ENCODE assay signal across 10 cellular contexts in genomic region chr6:111536888-111537287, GRCh38. TPM values are rescaled to one million over a fixed set of nuclear protein-coding genes. Genes with fewer than 3 reads are reported as not detected.
DNase-seq lines count a peak whose midpoint lies in the region; ATAC-seq lines count a peak whose summit lies in the region.
"Had no signal": no experiment of that assay in that cellular context is flagged by ENCODE, and none has a peak within 500 bp of the region (broad histone marks: within the 10 kb centered on the region; RNA-seq: fewer than 3 reads in every experiment).

No MANE protein-coding gene starts in this region.

- H3K27ac ChIP-seq in right cardiac atrium (ENCODE audit: low read length) (peak overlapping the region; percentile 52), mesendoderm (ENCODE audit: low read depth, low read length) (no peak overlapping the region)

- H2BK15ac ChIP-seq in mesendoderm (replicated peaks; ENCODE audit: low read depth), result no peak overlapping the region

- no peak overlapping the region for H2BK120ac ChIP-seq in mesendoderm (ENCODE audit: low read depth, low read length)

- no peaks in the 10 kb centered on the region for H3K79me2 ChIP-seq in mesendoderm (ENCODE audit: control insufficient read depth, insufficient read depth, low read length)

- no peak overlapping the region for H3K4me2 ChIP-seq in mesendoderm (ENCODE audit: low read length)

- peaks cover 10% of the 10 kb centered on the region for H3K4me1 ChIP-seq in right cardiac atrium (ENCODE audit: control insufficient read depth, insufficient read depth, low read length)
- peaks cover 12% of the 10 kb centered on the region for H3K4me1 ChIP-seq in mesendoderm (ENCODE audit: control insufficient read depth, low read depth, low read length)

- H3K56ac ChIP-seq in mesendoderm (ENCODE audit: low read length), result no peak overlapping the region

- no peak overlapping the region for H4K8ac ChIP-seq in mesendoderm (ENCODE audit: low read depth, low read length)

- no peak overlapping the region for H2BK5ac ChIP-seq in mesendoderm (ENCODE audit: low read length)

- H2AK5ac ChIP-seq in mesendoderm (ENCODE audit: low read length), result no peak overlapping the region

- no peak overlapping the region for H4K5ac ChIP-seq in mesendoderm (ENCODE audit: low read length)

- 44% methylated on average over 3 of the region's 3 CpGs for WGBS in right cardiac atrium
- WGBS in mesendoderm (ENCODE audit: extremely low coverage, insufficient coverage, low lambda C conversion rate), result no CpG with 5 or more reads among the region's 3 CpGs

- no peak overlapping the region for H3K18ac ChIP-seq in mesendoderm (ENCODE audit: low read length)

- peaks cover 2% of the 10 kb centered on the region for H3K79me1 ChIP-seq in mesendoderm (ENCODE audit: low read length)

- H3K9me3 ChIP-seq in right cardiac atrium (ENCODE audit: control insufficient read depth, low read length), result no peaks in the 10 kb centered on the region

- H3K4me3 ChIP-seq in right cardiac atrium (ENCODE audit: low read length) (no peak overlapping the region), mesendoderm (ENCODE audit: low read length) (no peak overlapping the region)

- intact Hi-C loops in right cardiac atrium (cut with DNase I), result no loop called here

- H3K27me3 ChIP-seq in right cardiac atrium (ENCODE audit: control insufficient read depth, insufficient read depth) (no peaks in the 10 kb centered on the region), mesendoderm (ENCODE audit: insufficient read depth, low read length, poor library complexity) (no peaks in the 10 kb centered on the region)

- ATAC-seq in GM21723 (IDR thresholded peaks at IDR 0.05; ENCODE audit: unreplicated experiment) (peak; percentile 63), right cardiac atrium (peak; percentile 61 to 80)

- no peak overlapping the region for H3K4ac ChIP-seq in mesendoderm (ENCODE audit: low read depth, low read length)

- H3K9ac ChIP-seq in mesendoderm (ENCODE audit: low read length), result no peak overlapping the region

- no peak overlapping the region for H3K23ac ChIP-seq in mesendoderm (ENCODE audit: low read length)

- no peaks in the 10 kb centered on the region for H3K36me3 ChIP-seq in mesendoderm (ENCODE audit: control insufficient read depth, insufficient read depth, low read length)

- DNase-seq in CD1c-positive myeloid dendritic cell (ENCODE audit: extremely low spot score) (peak; percentile 57), SIG-M5 (lab: John Stamatoyannopoulos, UW) (peak; percentile 29), right cardiac atrium (no peak), putamen (ENCODE audit: low spot score) (no peak), mesendoderm (no peak)
- DNase-seq in activated CD4-positive, alpha-beta T cell treated with anti-CD3 and anti-CD28 coated beads for 48 hours, result no peak
- no peak for DNase-seq in activated T-cell treated with anti-CD3 and anti-CD28 coated beads, Interleukin-2, amount 50 U/mL, for 1 hour
- DNase-seq: mesenchymal stem cell, NCI-H146 had no signal

RNA-seq across cellular contexts. Expression of gene REV3L, which starts 53.9 kb away (rescaled TPM):
- 10 to 100 TPM; 19.8 to 30.1 (median 27.8) TPM for total RNA-seq in right cardiac atrium
- 8.2 TPM for polyA plus RNA-seq in right cardiac atrium
- polyA plus RNA-seq in mesendoderm (2013, experiment 1 of 2), result 3.5 TPM
- polyA plus RNA-seq in mesendoderm (2013, experiment 2 of 2), result 2.2 TPM

Comparison
In these comparisons a context has a peak if more than half of its experiments do, and no peak if none do; other contexts are left out.
1. DNase-seq: peak in CD1c-positive myeloid dendritic cell (single experiment) and SIG-M5 (single experiment); none in right cardiac atrium (0 of 3), activated CD4-positive, alpha-beta T cell treated with anti-CD3 and anti-CD28 coated beads for 48 hours (single experiment), putamen (single experiment), activated T-cell treated with anti-CD3 and anti-CD28 coated beads, Interleukin-2, amount 50 U/mL, for 1 hour (single experiment) and mesendoderm (single experiment).